ENCODE assay signal across 18 cellular contexts in the genomic region with DNA sequence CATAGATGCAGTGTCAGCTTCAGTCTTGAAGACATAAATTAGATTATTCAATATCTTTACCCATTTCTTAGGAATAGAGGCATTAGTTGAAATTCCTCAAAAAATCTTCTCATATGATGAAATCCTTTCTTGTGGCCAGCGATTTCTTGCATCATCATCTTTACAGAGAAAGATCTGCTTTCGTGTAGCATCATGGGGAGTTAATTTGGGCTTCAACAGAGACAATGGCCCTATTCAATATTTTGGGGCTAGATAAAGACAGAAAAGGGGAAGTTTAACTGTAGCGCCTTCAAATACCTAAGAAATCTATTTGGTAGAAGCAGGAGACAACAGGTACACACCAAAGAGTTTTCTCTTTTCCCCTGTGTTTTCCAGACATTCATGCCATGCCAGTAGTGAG.
DNase-seq lines count a peak whose midpoint lies in the region; ATAC-seq, FAIRE-seq and TF ChIP-seq lines count a peak whose summit lies in the region.
"Had no signal": no experiment of that assay in that cellular context is flagged by ENCODE, and none has a peak within 500 bp of the region (broad histone marks: within the 10 kb centered on the region; RNA-seq: fewer than 3 reads in every experiment).

No MANE protein-coding gene starts in this region.

- no peak overlapping the region for H3K27ac ChIP-seq in K562 (ENCODE audit: extremely low read depth, low read depth, low read length)
- no peak overlapping the region for H3K27ac ChIP-seq in OCI-LY7 (ENCODE audit: low read depth, low read length, poor library complexity, severe bottlenecking)
- no peak overlapping the region for H3K27ac ChIP-seq in CD4-positive, alpha-beta T cell (ENCODE audit: low read depth, low read length)
- H3K27ac ChIP-seq: SK-N-MC had no signal

- no peaks in the 10 kb centered on the region for H3K79me2 ChIP-seq in K562 (ENCODE audit: control insufficient read depth, insufficient read depth, low read length)
- H3K79me2 ChIP-seq in OCI-LY7 (ENCODE audit: insufficient read depth, low read depth, low read length) = no peaks in the 10 kb centered on the region

- no peaks in the 10 kb centered on the region for H3K9me3 ChIP-seq in K562 (replicated peaks; ENCODE audit: control insufficient read depth, insufficient read depth, low read depth, low read length)
- no peaks in the 10 kb centered on the region for H3K9me3 ChIP-seq in OCI-LY7 (ENCODE audit: low read length)
- H3K9me3 ChIP-seq in CD4-positive, alpha-beta T cell (ENCODE audit: control insufficient read depth, low read length) = no peaks in the 10 kb centered on the region

- peak; percentile 75 for DNase-seq in CD1c-positive myeloid dendritic cell (ENCODE audit: extremely low spot score)
- peak; percentile 38 for DNase-seq in KBM-7
- DNase-seq in NOMO-1 treated with dmso at 0.1 percent for 144 hours (lab: John Stamatoyannopoulos, UW; ENCODE audit: unreplicated experiment) = peak; percentile 38
- no peak for DNase-seq in K562 (ENCODE audit: extremely low read depth in 1 of 4, low spot score in 3 of 4)
- no peak for DNase-seq in OCI-LY7 (ENCODE audit: low spot score)
- DNase-seq in T-cell = no peak
- no peak for DNase-seq in CD4-positive, alpha-beta T cell
- DNase-seq: CD8-positive, alpha-beta T cell; DND-41; GDM1; H7; NCI-H1105; NCI-H187; NCI-H446; RPMI8226; T-helper 17 cell had no signal

- no peaks in the 10 kb centered on the region for H3K4me1 ChIP-seq in K562 (replicated peaks in 1 of 2; ENCODE audit: control insufficient read depth in 2 of 2, insufficient read depth in 2 of 2, low read length in 2 of 2)
- H3K4me1 ChIP-seq in OCI-LY7 (ENCODE audit: insufficient read depth, low read length, poor library complexity, severe bottlenecking) = peaks cover 5% of the 10 kb centered on the region

- H3K4me2 ChIP-seq in K562 (ENCODE audit: insufficient read depth, low read length) = no peak overlapping the region
- H3K4me2 ChIP-seq in OCI-LY7 (ENCODE audit: low read length) = no peak overlapping the region

- H3K9me2 ChIP-seq in OCI-LY7 (ENCODE audit: insufficient read depth, low read length) = no peaks in the 10 kb centered on the region

- H3K4me3 ChIP-seq in K562 = no peak overlapping the region
- no peak overlapping the region for H3K4me3 ChIP-seq in OCI-LY7 (ENCODE audit: low read depth, low read length, poor library complexity, severe bottlenecking)
- H3K4me3 ChIP-seq: SK-N-MC had no signal

- TF ChIP-seq CTCF in K562 (IDR thresholded peaks at IDR 0.05 in 2 of 3, conservative IDR thresholded peaks at IDR 0.05 in 1 of 3; ENCODE audit: insufficient read depth in 2 of 3, low read depth in 1 of 3, low read length in 3 of 3) (no peak), OCI-LY7 (conservative IDR thresholded peaks at IDR 0.05; ENCODE audit: low read length) (no peak)
- TF ChIP-seq CTCF in CD4-positive, alpha-beta T cell (IDR thresholded peaks at IDR 0.05) = no peak

- no peak for TF ChIP-seq RAD21 in K562 (CRISPR knock-in tag; conservative IDR thresholded peaks at IDR 0.05 in 1 of 2, IDR thresholded peaks at IDR 0.05 in 1 of 2)

- no peaks in the 10 kb centered on the region for H3K27me3 Mint-ChIP-seq in T-cell
- H3K27me3 Mint-ChIP-seq in CD4-positive, alpha-beta T cell = no peaks in the 10 kb centered on the region
- H3K27me3 Mint-ChIP-seq: T-helper 17 cell had no signal

- BruUV-seq in K562 (replicated peaks; lab: Mats Ljungman, UMichigan) (no TSS peak), OCI-LY7 (replicated peaks; lab: Mats Ljungman, UMichigan) (no TSS peak)

- TF ChIP-seq EP300 in K562 (IDR thresholded peaks at IDR 0.05; ENCODE audit: low read length) = no peak

- POLR2A ChIA-PET in K562 (lab: Yijun Ruan, JAX) = interaction anchor here (0.5 to 1.2 kb wide), 2 partner anchors 37 to 42 kb away, joined by 3 read pairs; no protein-coding TSS in a partner anchor
- POLR2A ChIA-PET in OCI-LY7 (lab: Charles Lee) = interaction anchor here (0.7 kb wide), 1 partner anchor 43 kb away, joined by 3 read pairs; no protein-coding TSS in a partner anchor
- POLR2A ChIA-PET in T-cell (lab: Charles Lee) = no interaction called here
- POLR2A ChIA-PET in CD4-positive, alpha-beta T cell (lab: Charles Lee) = no interaction called here

- H3K36me3 ChIP-seq in K562 (ENCODE audit: control insufficient read depth, insufficient read depth, low read length) (no peaks in the 10 kb centered on the region), OCI-LY7 (ENCODE audit: insufficient read depth, low read length) (no peaks in the 10 kb centered on the region)

- H4K20me1 ChIP-seq in K562 (replicated peaks; ENCODE audit: control insufficient read depth, insufficient read depth, low read length) (no peaks in the 10 kb centered on the region), OCI-LY7 (ENCODE audit: insufficient read depth, low read length) (no peaks in the 10 kb centered on the region)

- peaks cover 10 to 15% (median 13%) of the 10 kb centered on the region in 3 donors for H3K4me1 Mint-ChIP-seq in T-cell
- H3K4me1 Mint-ChIP-seq in CD4-positive, alpha-beta T cell (ENCODE audit: low read depth) = peaks cover 12% of the 10 kb centered on the region

- ATAC-seq in K562 (no peak), T-cell (replicated peaks in 1 of 4) (no peak)
- ATAC-seq in CD4-positive, alpha-beta T cell (ENCODE audit: poor library complexity) = no peak
- ATAC-seq: CD8-positive, alpha-beta T cell; T-helper 17 cell had no signal

- in situ Hi-C loops in KBM-7 (cut with MboI; ENCODE audit: low pct_unique_long_range_greater_than_20kb, low sequenced_read_pairs) (no loop called here), K562 (cut with MboI) (no loop called here)

- CTCF ChIA-PET in K562 (lab: Yijun Ruan, JAX; ENCODE audit: low intra/inter-chr PET ratio) = no interaction called here
- CTCF ChIA-PET in OCI-LY7 (lab: Charles Lee; ENCODE audit: unreplicated experiment) = no interaction called here
- CTCF ChIA-PET in T-cell (lab: Charles Lee) = no interaction called here
- CTCF ChIA-PET in CD4-positive, alpha-beta T cell (lab: Charles Lee) = no interaction called here

- H3K9me1 ChIP-seq in K562 (ENCODE audit: control insufficient read depth, insufficient read depth, low read length) = no peaks in the 10 kb centered on the region

- no peak for TF ChIP-seq POLR2A in K562 (conservative IDR thresholded peaks at IDR 0.05)

- H2AFZ ChIP-seq in K562 (ENCODE audit: low read depth, low read length) = no peak overlapping the region
- H2AFZ ChIP-seq in OCI-LY7 (ENCODE audit: low read length) = no peak overlapping the region

- H3K4me3 Mint-ChIP-seq in T-cell = no peak overlapping the region
- no peak overlapping the region for H3K4me3 Mint-ChIP-seq in CD4-positive, alpha-beta T cell
- H3K4me3 Mint-ChIP-seq: CD8-positive, alpha-beta T cell; T-helper 17 cell had no signal

- H3K27me3 ChIP-seq in K562 (ENCODE audit: control insufficient read depth in 2 of 2, insufficient read depth in 2 of 2, low read length in 2 of 2) = no peaks in the 10 kb centered on the region; a peak in 1 of 5 replicates
- no peaks in the 10 kb centered on the region for H3K27me3 ChIP-seq in CD4-positive, alpha-beta T cell (ENCODE audit: control insufficient read depth, insufficient read depth, low read length)

- H3K36me3 Mint-ChIP-seq in T-cell = no peaks in the 10 kb centered on the region
- H3K36me3 Mint-ChIP-seq in CD4-positive, alpha-beta T cell (ENCODE audit: low read depth) = no peaks in the 10 kb centered on the region
- H3K36me3 Mint-ChIP-seq: CD8-positive, alpha-beta T cell had no signal

- intact Hi-C loops in K562 (cut with micrococcal nuclease) (no loop called here), OCI-LY7 (cut with micrococcal nuclease; ENCODE audit: unreplicated experiment) (no loop called here)
- intact Hi-C loops in CD4-positive, alpha-beta T cell (cut with DNase I, micrococcal nuclease) = no loop called here

- no peaks in the 10 kb centered on the region for H3K9me3 Mint-ChIP-seq in T-cell
- no peaks in the 10 kb centered on the region for H3K9me3 Mint-ChIP-seq in CD4-positive, alpha-beta T cell
- H3K9me3 Mint-ChIP-seq: CD8-positive, alpha-beta T cell had no signal

- H3K9ac ChIP-seq in K562 (ENCODE audit: insufficient read depth in 1 of 2, low read depth in 2 of 2, low read length in 2 of 2) = no peak overlapping the region

- 3% methylated on average over 3 of the region's 3 CpGs for WGBS in K562 (ENCODE audit: insufficient coverage, low coverage, missing lambda C conversion rate)

- FAIRE-seq in K562 (lab: Jason Lieb, UNC) = no peak
- FAIRE-seq: D721Med had no signal

- H3K27ac Mint-ChIP-seq in T-cell = no peak overlapping the region
- H3K27ac Mint-ChIP-seq in CD4-positive, alpha-beta T cell = no peak overlapping the region
- H3K27ac Mint-ChIP-seq: CD8-positive, alpha-beta T cell; T-helper 17 cell had no signal

TF ChIP-seq in K562, 482 proteins besides CTCF, POLR2A, EP300 and RAD21 (continues in another document):
- TF ChIP-seq ZBTB1 (CRISPR knock-in tag; IDR thresholded peaks at IDR 0.05; ENCODE audit: borderline replicate concordance, low read depth) = no peak
- no peak for TF ChIP-seq ZC3H11A (IDR thresholded peaks at IDR 0.05; ENCODE audit: low read depth, low read length)
- TF ChIP-seq NFE2 (IDR thresholded peaks at IDR 0.05; ENCODE audit: low read depth) = peak; percentile 23; the same call in 1 of the 2 replicates
- TF ChIP-seq PHF20 (IDR thresholded peaks at IDR 0.05; ENCODE audit: partially characterized antibody) = no peak
- peak; percentile 64; the same call in 1 of the 2 replicates for TF ChIP-seq SOX6 (IDR thresholded peaks at IDR 0.05)
- TF ChIP-seq, protein P1, sequence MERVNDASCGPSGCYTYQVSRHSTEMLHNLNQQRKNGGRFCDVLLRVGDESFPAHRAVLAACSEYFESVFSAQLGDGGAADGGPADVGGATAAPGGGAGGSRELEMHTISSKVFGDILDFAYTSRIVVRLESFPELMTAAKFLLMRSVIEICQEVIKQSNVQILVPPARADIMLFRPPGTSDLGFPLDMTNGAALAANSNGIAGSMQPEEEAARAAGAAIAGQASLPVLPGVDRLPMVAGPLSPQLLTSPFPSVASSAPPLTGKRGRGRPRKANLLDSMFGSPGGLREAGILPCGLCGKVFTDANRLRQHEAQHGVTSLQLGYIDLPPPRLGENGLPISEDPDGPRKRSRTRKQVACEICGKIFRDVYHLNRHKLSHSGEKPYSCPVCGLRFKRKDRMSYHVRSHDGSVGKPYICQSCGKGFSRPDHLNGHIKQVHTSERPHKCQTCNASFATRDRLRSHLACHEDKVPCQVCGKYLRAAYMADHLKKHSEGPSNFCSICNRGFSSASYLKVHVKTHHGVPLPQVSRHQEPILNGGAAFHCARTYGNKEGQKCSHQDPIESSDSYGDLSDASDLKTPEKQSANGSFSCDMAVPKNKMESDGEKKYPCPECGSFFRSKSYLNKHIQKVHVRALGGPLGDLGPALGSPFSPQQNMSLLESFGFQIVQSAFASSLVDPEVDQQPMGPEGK (CRISPR knock-in tag; IDR thresholded peaks at IDR 0.05; ENCODE audit: borderline replicate concordance) = no peak
- TF ChIP-seq RBM14 (IDR thresholded peaks at IDR 0.05; ENCODE audit: borderline replicate concordance, insufficient read depth, low read depth, low read length) = no peak

Comparison
In these comparisons a context has a peak if more than half of its experiments do, and no peak if none do; other contexts are left out.
1. DNase-seq: peak in CD1c-positive myeloid dendritic cell (single experiment), KBM-7 (single experiment) and NOMO-1 treated with dmso at 0.1 percent for 144 hours (single experiment); none in K562 (0 of 4), OCI-LY7 (single experiment), T-cell (0 of 34) and CD4-positive, alpha-beta T cell (0 of 10).
2. POLR2A ChIA-PET loops: an anchor here in K562 (0.5 to 1.2 kb wide) and OCI-LY7 (0.7 kb wide); none called in T-cell and CD4-positive, alpha-beta T cell.